ENCODE assay signal across 15 cellular contexts in genomic region chr4:184402740-184403383, GRCh38.
A peak's percentile ranks its signal among the peaks of the same experiment; 100 is the strongest.
DNase-seq lines count a peak whose midpoint lies in the region; ATAC-seq and TF ChIP-seq lines count a peak whose summit lies in the region.
"Had no signal": no experiment of that assay in that cellular context is flagged by ENCODE, and none has a peak within 500 bp of the region (broad histone marks: within the 10 kb centered on the region; RNA-seq: fewer than 3 reads in every experiment).

No MANE protein-coding gene starts in this region.

- dilution Hi-C loops in mammary epithelial cell (cut with HindIII; ENCODE audit: low sequenced_read_pairs): no loop called here

- H3K9ac ChIP-seq in mammary epithelial cell (ENCODE audit: insufficient read depth, low read length) (no peak overlapping the region), iPS-20b (ENCODE audit: low read depth, low read length) (peak overlapping the region; percentile 63; the same call in 1 of the 2 replicates)

- no peak for TF ChIP-seq CTCF in MCF 10A (IDR thresholded peaks at IDR 0.05; ENCODE audit: unreplicated experiment)
- no peak for TF ChIP-seq CTCF in mammary epithelial cell (conservative IDR thresholded peaks at IDR 0.05 in 1 of 2, IDR thresholded peaks at IDR 0.05 in 1 of 2; ENCODE audit: extremely low read depth in 1 of 2, insufficient read depth in 1 of 2, low read depth in 1 of 2, low read length in 2 of 2)
- no peak for TF ChIP-seq CTCF in hepatocyte (IDR thresholded peaks at IDR 0.05; ENCODE audit: poor library complexity)

- CTCF ChIA-PET in MCF 10A (lab: Yijun Ruan, JAX) (no interaction called here), mammary epithelial cell (lab: Charles Lee; ENCODE audit: low non-redundant PET) (no interaction called here)

- H3K27me3 Mint-ChIP-seq in MCF 10A (ENCODE audit: insufficient read depth, unreplicated experiment): no peaks in the 10 kb centered on the region
- no peaks in the 10 kb centered on the region for H3K27me3 Mint-ChIP-seq in stimulated activated naive B cell treated with anti-CD40 and anti-IgM and Interleukin-4, amounts not matched to agents 10 μg/mL and 1 μg/mL and 100 μg/mL, for 72 hours

- no peaks in the 10 kb centered on the region for H3K9me2 ChIP-seq in hepatocyte (replicated peaks; ENCODE audit: insufficient read depth)

- BruUV-seq in MCF 10A (replicated peaks; lab: Mats Ljungman, UMichigan): no TSS peak
- BruUV-seq in mammary epithelial cell (replicated peaks; lab: Mats Ljungman, UMichigan): no TSS peak

- intact Hi-C loops in MCF 10A (cut with micrococcal nuclease): no loop called here
- intact Hi-C loops in mammary epithelial cell (cut with micrococcal nuclease): loop anchor here (2.0 to 10.0 kb wide), 3 partner anchors 30 to 332 kb away; partner anchors contain the start of genes CASP3, CENPU and PRIMPOL

- H3K4me2 ChIP-seq in mammary epithelial cell (ENCODE audit: insufficient read depth, low read depth, low read length) (no peak overlapping the region), hepatocyte (no peak overlapping the region)

- H3K4me3 Mint-ChIP-seq in MCF 10A (ENCODE audit: unreplicated experiment): no peak overlapping the region
- peak overlapping the region; percentile 1 to 14 for H3K4me3 Mint-ChIP-seq in stimulated activated naive B cell treated with anti-CD40 and anti-IgM and Interleukin-4, amounts not matched to agents 10 μg/mL and 1 μg/mL and 100 μg/mL, for 72 hours

- POLR2A ChIA-PET in MCF 10A (lab: Yijun Ruan, JAX): no interaction called here

- 86% methylated on average over 14 of the region's 14 CpGs for WGBS in mammary epithelial cell (ENCODE audit: low coverage, missing lambda C conversion rate)
- WGBS in hepatocyte (ENCODE audit: low lambda C conversion rate, missing lambda C conversion rate): 90% methylated on average over 14 of the region's 14 CpGs

- H3K9me3 Mint-ChIP-seq in MCF 10A (ENCODE audit: unreplicated experiment): no peaks in the 10 kb centered on the region
- no peaks in the 10 kb centered on the region for H3K9me3 Mint-ChIP-seq in stimulated activated naive B cell treated with anti-CD40 and anti-IgM and Interleukin-4, amounts not matched to agents 10 μg/mL and 1 μg/mL and 100 μg/mL, for 72 hours

- peaks cover 64% of the 10 kb centered on the region for H3K36me3 Mint-ChIP-seq in MCF 10A (ENCODE audit: insufficient read depth, unreplicated experiment)
- peaks cover 72 to 80% of the 10 kb centered on the region in 2 donors for H3K36me3 Mint-ChIP-seq in stimulated activated naive B cell treated with anti-CD40 and anti-IgM and Interleukin-4, amounts not matched to agents 10 μg/mL and 1 μg/mL and 100 μg/mL, for 72 hours

- DNase-seq in MCF 10A (ENCODE audit: unreplicated experiment) (no peak), mammary epithelial cell (no peak), SK-N-DZ (ENCODE audit: low spot score) (peak; percentile 2), hepatocyte (ENCODE audit: low spot score) (no peak), 8988T (no peak)
- DNase-seq in stimulated activated naive B cell treated with anti-CD40 and anti-IgM and Interleukin-4, amounts not matched to agents 10 μg/mL and 1 μg/mL and 100 μg/mL, for 72 hours: no peak
- DNase-seq: hippocampal formation; left ventricle myocardium superior; NCI-H1930; NCI-H524 treated with DMSO at 0.1 percent for 48 hours; stimulated activated naive CD4-positive, alpha-beta T cell treated with Interleukin-2 at 50 U/mL for 16 hours had no signal

- peaks cover 31% of the 10 kb centered on the region for H3K4me1 Mint-ChIP-seq in MCF 10A (ENCODE audit: insufficient read depth, unreplicated experiment)
- peaks cover 40 to 90% of the 10 kb centered on the region in 2 donors for H3K4me1 Mint-ChIP-seq in stimulated activated naive B cell treated with anti-CD40 and anti-IgM and Interleukin-4, amounts not matched to agents 10 μg/mL and 1 μg/mL and 100 μg/mL, for 72 hours

- H3K27me3 ChIP-seq in mammary epithelial cell (ENCODE audit: insufficient read depth, low read length): no peaks in the 10 kb centered on the region
- H3K27me3 ChIP-seq in iPS-20b (ENCODE audit: insufficient read depth, low read length): no peaks in the 10 kb centered on the region
- no peaks in the 10 kb centered on the region for H3K27me3 ChIP-seq in hepatocyte

- ATAC-seq in stimulated activated naive B cell treated with anti-CD40 and anti-IgM and Interleukin-4, amounts not matched to agents 10 μg/mL and 1 μg/mL and 100 μg/mL, for 72 hours (replicated peaks): peak; percentile 62 to 81
- ATAC-seq in GM21526 (IDR thresholded peaks at IDR 0.05; ENCODE audit: low FRiP score, unreplicated experiment): no peak
- ATAC-seq: left ventricle myocardium superior, Panc1 had no signal

- H3K27ac ChIP-seq in mammary epithelial cell (ENCODE audit: insufficient read depth, low read depth, low read length): no peak overlapping the region
- peak overlapping the region; percentile 80 for H3K27ac ChIP-seq in iPS-20b (ENCODE audit: low read length)
- no peak overlapping the region for H3K27ac ChIP-seq in hepatocyte

- peak overlapping the region; percentile 88 for H3K27ac Mint-ChIP-seq in MCF 10A (ENCODE audit: low read depth, unreplicated experiment)
- peak overlapping the region; percentile 87 for H3K27ac Mint-ChIP-seq in stimulated activated naive B cell treated with anti-CD40 and anti-IgM and Interleukin-4, amounts not matched to agents 10 μg/mL and 1 μg/mL and 100 μg/mL, for 72 hours

- H4K20me1 ChIP-seq in mammary epithelial cell (ENCODE audit: insufficient read depth, low read length) (no peaks in the 10 kb centered on the region), hepatocyte (ENCODE audit: insufficient read depth, poor library complexity, severe bottlenecking) (no peaks in the 10 kb centered on the region)

- no peaks in the 10 kb centered on the region for H3K9me3 ChIP-seq in mammary epithelial cell (replicated peaks; ENCODE audit: insufficient read depth, low read length)
- H3K9me3 ChIP-seq in iPS-20b (ENCODE audit: insufficient read depth, low read depth, low read length): no peaks in the 10 kb centered on the region
- H3K9me3 ChIP-seq in hepatocyte (ENCODE audit: low read depth): no peaks in the 10 kb centered on the region

- in situ Hi-C loops in mammary epithelial cell (cut with MboI; ENCODE audit: low sequenced_read_pairs in 2 of 2): no loop called here

- H3K79me2 ChIP-seq in mammary epithelial cell (ENCODE audit: insufficient read depth, low read length) (no peaks in the 10 kb centered on the region), hepatocyte (no peaks in the 10 kb centered on the region)

- H3K4me3 ChIP-seq in mammary epithelial cell (replicated peaks in 1 of 3; ENCODE audit: insufficient read depth in 1 of 3, low read depth in 2 of 3, low read length in 3 of 3): no peak overlapping the region
- H3K4me3 ChIP-seq in iPS-20b (ENCODE audit: low read length): no peak overlapping the region
- H3K4me3 ChIP-seq in hepatocyte: no peak overlapping the region
- H3K4me3 ChIP-seq: coronary artery had no signal

- H3K36me3 ChIP-seq in mammary epithelial cell (ENCODE audit: insufficient read depth, low read length) (peaks cover 9% of the 10 kb centered on the region), iPS-20b (ENCODE audit: insufficient read depth, low read depth, low read length) (peaks cover 27% of the 10 kb centered on the region), hepatocyte (replicated peaks; ENCODE audit: insufficient read depth, low read depth) (no peaks in the 10 kb centered on the region)

- H2AFZ ChIP-seq in mammary epithelial cell (ENCODE audit: low read depth, low read length) (no peak overlapping the region), hepatocyte (no peak overlapping the region)

- H3K4me1 ChIP-seq in mammary epithelial cell (ENCODE audit: insufficient read depth, low read length): peaks cover 44% of the 10 kb centered on the region
- peaks cover 38% of the 10 kb centered on the region for H3K4me1 ChIP-seq in iPS-20b (ENCODE audit: insufficient read depth, low read length)
- H3K4me1 ChIP-seq in hepatocyte (ENCODE audit: insufficient read depth): peaks cover 7% of the 10 kb centered on the region
